ENCODE assay signal across 11 cellular contexts in genomic region chr6:152160346-152160745, GRCh38.
DNase-seq lines count a peak whose midpoint lies in the region; ATAC-seq lines count a peak whose summit lies in the region.
"Had no signal": no experiment of that assay in that cellular context is flagged by ENCODE, and none has a peak within 500 bp of the region (broad histone marks: within the 10 kb centered on the region; RNA-seq: fewer than 3 reads in every experiment).

No MANE protein-coding gene starts in this region.

- H3K4me1 Mint-ChIP-seq in naive thymus-derived CD8-positive, alpha-beta T cell: peaks cover 0 to 15% (median 8%) of the 10 kb centered on the region in 4 donors

- no peaks in the 10 kb centered on the region for H3K27me3 ChIP-seq in effector memory CD4-positive, alpha-beta T cell (replicated peaks; ENCODE audit: control insufficient read depth, insufficient read depth, low read length, poor library complexity, severe bottlenecking)

- DNase-seq in naive thymus-derived CD8-positive, alpha-beta T cell: no peak
- no peak for DNase-seq in stimulated activated naive CD4-positive, alpha-beta T cell (lab: John Stamatoyannopoulos, UW)
- no peak for DNase-seq in NCI-H774 (lab: John Stamatoyannopoulos, UW)
- no peak for DNase-seq in effector memory CD4-positive, alpha-beta T cell
- DNase-seq: hippocampal formation, NCI-H187 treated with DMSO at 0.1 percent for 48 hours, nucleus accumbens, T-helper 9 cell had no signal

- H3K9me3 Mint-ChIP-seq in naive thymus-derived CD8-positive, alpha-beta T cell: no peaks in the 10 kb centered on the region

- H3K27me3 Mint-ChIP-seq in naive thymus-derived CD8-positive, alpha-beta T cell: no peaks in the 10 kb centered on the region

- H3K9me3 ChIP-seq in effector memory CD4-positive, alpha-beta T cell (ENCODE audit: control insufficient read depth, low read length): no peaks in the 10 kb centered on the region

- H3K36me3 Mint-ChIP-seq in naive thymus-derived CD8-positive, alpha-beta T cell: peaks cover 8 to 76% (median 22%) of the 10 kb centered on the region in 3 donors

- no peak overlapping the region for H3K4me3 ChIP-seq in effector memory CD4-positive, alpha-beta T cell (ENCODE audit: insufficient read depth, low read depth, low read length, poor library complexity, severe bottlenecking)

- peak; percentile 100 for ATAC-seq in GM18873 (IDR thresholded peaks at IDR 0.05; ENCODE audit: low FRiP score, unreplicated experiment)
- peak; percentile 97 for ATAC-seq in GM21529 (IDR thresholded peaks at IDR 0.05; ENCODE audit: unreplicated experiment)
- peak; percentile 98 for ATAC-seq in HG03432 (IDR thresholded peaks at IDR 0.05; ENCODE audit: unreplicated experiment)
- no peak for ATAC-seq in naive thymus-derived CD8-positive, alpha-beta T cell

- H3K27ac Mint-ChIP-seq in naive thymus-derived CD8-positive, alpha-beta T cell: peak overlapping the region in 9 of 10 donors; percentile 22 to 97 (median 81)

- H3K4me3 Mint-ChIP-seq in naive thymus-derived CD8-positive, alpha-beta T cell: no peak overlapping the region

- POLR2A ChIA-PET in naive thymus-derived CD8-positive, alpha-beta T cell (lab: Charles Lee): no interaction called here

- no peak overlapping the region for H3K27ac ChIP-seq in effector memory CD4-positive, alpha-beta T cell (ENCODE audit: insufficient read depth, low read length, poor library complexity, severe bottlenecking)

- peaks cover 45% of the 10 kb centered on the region for H3K36me3 ChIP-seq in effector memory CD4-positive, alpha-beta T cell (ENCODE audit: control insufficient read depth, insufficient read depth, low read length)

- H3K4me1 ChIP-seq in effector memory CD4-positive, alpha-beta T cell (ENCODE audit: control insufficient read depth, insufficient read depth, low read length, poor library complexity, severe bottlenecking): no peaks in the 10 kb centered on the region

Comparison
In these comparisons a context has a peak if more than half of its experiments do, and no peak if none do; other contexts are left out.
1. ATAC-seq: peak in GM18873 (single experiment), GM21529 (single experiment) and HG03432 (single experiment); none in naive thymus-derived CD8-positive, alpha-beta T cell (0 of 2).